In the genomic region with DNA sequence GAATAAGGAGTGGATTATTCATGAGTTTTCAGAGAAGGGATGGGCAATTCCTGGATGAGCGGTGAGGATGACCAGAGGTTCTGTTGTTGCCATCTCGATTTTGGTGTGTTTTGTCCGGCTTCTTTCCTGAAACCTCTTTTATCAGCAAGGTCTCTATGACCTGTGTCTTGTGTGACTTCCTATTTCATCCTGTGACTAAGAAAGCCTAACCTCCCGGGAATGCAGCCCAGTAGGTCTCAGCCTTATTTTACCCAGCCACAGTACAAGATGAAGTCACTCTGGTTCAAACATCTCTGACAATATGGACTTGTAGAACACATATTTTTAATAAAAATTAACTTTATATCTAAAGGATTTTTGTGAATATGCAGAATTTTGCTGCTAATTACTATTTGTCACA, we compare ENCODE assay signal across 22 cellular contexts.
"Had no signal": no experiment of that assay in that cellular context is flagged by ENCODE, and none has a peak within 500 bp of the region (broad histone marks: within the 10 kb centered on the region; RNA-seq: fewer than 3 reads in every experiment).

No MANE protein-coding gene starts in this region.

- H3K4me3 ChIP-seq: prostate gland, right atrium auricular region, smooth muscle cell, suprapubic skin, transverse colon, vagina had no signal

- FAIRE-seq: endometrium, frontal cortex, kidney had no signal

- H3K4me1 ChIP-seq: prostate gland, right atrium auricular region, suprapubic skin, transverse colon, vagina had no signal

- H3K36me3 Mint-ChIP-seq: naive thymus-derived CD8-positive, alpha-beta T cell had no signal

- H3K9me3 ChIP-seq: prostate gland, right atrium auricular region, suprapubic skin, transverse colon, vagina had no signal

- H3K27ac Mint-ChIP-seq: effector memory CD8-positive, alpha-beta T cell; naive thymus-derived CD8-positive, alpha-beta T cell; nephron progenitor cell; stimulated activated naive CD8-positive, alpha-beta T cell treated with anti-CD3 and anti-CD28 coated beads, Interleukin-15, amount 100 ng/mL, for 72 hours had no signal

- H3K9me3 Mint-ChIP-seq: nephron progenitor cell; stimulated activated naive CD8-positive, alpha-beta T cell treated with anti-CD3 and anti-CD28 coated beads, Interleukin-15, amount 100 ng/mL, for 72 hours had no signal

- H3K27ac ChIP-seq: prostate gland, right atrium auricular region, suprapubic skin, transverse colon, vagina had no signal

- DNase-seq: cortex of kidney; effector memory CD8-positive, alpha-beta T cell; head of caudate nucleus; kidney; mesenchymal stem cell; naive thymus-derived CD8-positive, alpha-beta T cell; nephron progenitor cell; nucleus accumbens; stimulated activated CD4-positive, alpha-beta T cell treated with anti-CD3 and anti-CD28 coated beads, Interleukin-12 subunit alpha, Interleukin-12 subunit beta, amount 100 ng/mL, for 4 hours; stimulated activated CD4-positive, alpha-beta T cell treated with anti-CD3 and anti-CD28 coated beads, Interleukin-1b, Interleukin-23, amount 100 ng/mL, for 48 hours; stimulated activated CD4-positive, alpha-beta T cell treated with anti-CD3 and anti-CD28 coated beads, Interleukin-4, amount 100 ng/mL, for 1 hour; stimulated activated CD8-positive, alpha-beta memory T cell treated with anti-CD3 and anti-CD28 coated beads, Interleukin-4, amount 100 ng/mL, for 48 hours; stimulated activated naive CD4-positive, alpha-beta T cell; stimulated activated naive CD8-positive, alpha-beta T cell treated with anti-CD3 and anti-CD28 coated beads, Interleukin-15, amount 100 ng/mL, for 72 hours; transverse colon had no signal

- H3K4me1 Mint-ChIP-seq: naive thymus-derived CD8-positive, alpha-beta T cell; nephron progenitor cell; stimulated activated naive CD8-positive, alpha-beta T cell treated with anti-CD3 and anti-CD28 coated beads, Interleukin-15, amount 100 ng/mL, for 72 hours had no signal

- H3K4me3 Mint-ChIP-seq: effector memory CD8-positive, alpha-beta T cell; naive thymus-derived CD8-positive, alpha-beta T cell; nephron progenitor cell; stimulated activated naive CD8-positive, alpha-beta T cell treated with anti-CD3 and anti-CD28 coated beads, Interleukin-15, amount 100 ng/mL, for 72 hours had no signal

- H3K36me3 ChIP-seq: prostate gland, right atrium auricular region, suprapubic skin, transverse colon, vagina had no signal

- H3K27me3 ChIP-seq: right atrium auricular region, suprapubic skin, transverse colon, vagina had no signal

- H3K27me3 Mint-ChIP-seq: effector memory CD8-positive, alpha-beta T cell; naive thymus-derived CD8-positive, alpha-beta T cell; stimulated activated naive CD8-positive, alpha-beta T cell treated with anti-CD3 and anti-CD28 coated beads, Interleukin-15, amount 100 ng/mL, for 72 hours had no signal
